In genomic region chr14:22871962-22872832, GRCh38 we compare ENCODE assay signal across 1 cellular context.
TF ChIP-seq lines count a peak whose summit lies in the region.

No MANE protein-coding gene starts in this region.

TF ChIP-seq in K562, 482 proteins besides CTCF, POLR2A, EP300 and RAD21 (continued from another document and continues in another):
- TF ChIP-seq USF2 (CRISPR knock-in tag; IDR thresholded peaks at IDR 0.05) (no peak), ZC3H4 (CRISPR knock-in tag; IDR thresholded peaks at IDR 0.05; ENCODE audit: borderline replicate concordance) (no peak), ZNF699 (CRISPR knock-in tag; IDR thresholded peaks at IDR 0.05; ENCODE audit: insufficient replicate concordance) (no peak), ZZZ3 (IDR thresholded peaks at IDR 0.05) (no peak), PYGO2 (tag; IDR thresholded peaks at IDR 0.05) (no peak), CC2D1A (IDR thresholded peaks at IDR 0.05) (0 out of 2 replicates have a peak, but pooled peaks have one; percentile 19), RNF219 (CRISPR knock-in tag; IDR thresholded peaks at IDR 0.05) (no peak), ID3 (CRISPR knock-in tag; IDR thresholded peaks at IDR 0.05) (no peak), ID3 (tag; IDR thresholded peaks at IDR 0.05) (no peak; the same call in 1 of the 2 replicates), ZFP1 (CRISPR knock-in tag; IDR thresholded peaks at IDR 0.05) (no peak), GTF2E2 (tag; IDR thresholded peaks at IDR 0.05) (no peak), USF1 (CRISPR knock-in tag; IDR thresholded peaks at IDR 0.05) (no peak), HNRNPK (IDR thresholded peaks at IDR 0.05; ENCODE audit: low read depth, low read length, poor library complexity, severe bottlenecking) (no peak), MIER1 (IDR thresholded peaks at IDR 0.05; ENCODE audit: low read depth) (no peak), SUPT5H (IDR thresholded peaks at IDR 0.05) (peak; percentile 2), ZNF57 (CRISPR knock-in tag; IDR thresholded peaks at IDR 0.05) (no peak), ZMIZ1 (IDR thresholded peaks at IDR 0.05; ENCODE audit: low read depth in 2 of 2, low read length in 2 of 2) (no peak), ELK3 (CRISPR knock-in tag; IDR thresholded peaks at IDR 0.05) (no peak), KAT2B (IDR thresholded peaks at IDR 0.05; ENCODE audit: low read depth, low read length) (no peak), NFYB (IDR thresholded peaks at IDR 0.05; ENCODE audit: extremely low read depth, insufficient read length) (no peak), SPI1 (IDR thresholded peaks at IDR 0.05; ENCODE audit: borderline replicate concordance, low read depth, low read length) (peak; percentile 43; the same call in 1 of the 2 replicates), FOXP1 (CRISPR knock-in tag; IDR thresholded peaks at IDR 0.05) (no peak), ZNF146 (CRISPR knock-in tag; IDR thresholded peaks at IDR 0.05; ENCODE audit: unreplicated experiment) (no peak), ZNF134 (CRISPR knock-in tag; conservative IDR thresholded peaks at IDR 0.05) (0 out of 2 replicates have a peak, but pooled peaks have one; percentile 25), CBFA2T3 (IDR thresholded peaks at IDR 0.05) (no peak), TRIM24 (IDR thresholded peaks at IDR 0.05) (peak in 1 of 2 experiments; percentile 8; a peak in 1 of 4 replicates), TFAM (CRISPR knock-in tag; conservative IDR thresholded peaks at IDR 0.05) (no peak), ZNF347 (CRISPR knock-in tag; IDR thresholded peaks at IDR 0.05; ENCODE audit: low read depth) (no peak), ZNF311 (CRISPR knock-in tag; IDR thresholded peaks at IDR 0.05) (no peak), AFF1 (IDR thresholded peaks at IDR 0.05; ENCODE audit: low read depth in 1 of 2, partially characterized antibody in 2 of 2) (no peak), OTX1 (CRISPR knock-in tag; IDR thresholded peaks at IDR 0.05) (0 out of 2 replicates have a peak, but pooled peaks have one; percentile 7), RBM34 (IDR thresholded peaks at IDR 0.05; ENCODE audit: borderline replicate concordance, insufficient read depth, low read length) (no peak), NFATC3 (IDR thresholded peaks at IDR 0.05) (no peak), RNF2 (IDR thresholded peaks at IDR 0.05) (no peak), PATZ1 (CRISPR knock-in tag; IDR thresholded peaks at IDR 0.05; ENCODE audit: borderline replicate concordance) (no peak)
- TF ChIP-seq, protein P1, sequence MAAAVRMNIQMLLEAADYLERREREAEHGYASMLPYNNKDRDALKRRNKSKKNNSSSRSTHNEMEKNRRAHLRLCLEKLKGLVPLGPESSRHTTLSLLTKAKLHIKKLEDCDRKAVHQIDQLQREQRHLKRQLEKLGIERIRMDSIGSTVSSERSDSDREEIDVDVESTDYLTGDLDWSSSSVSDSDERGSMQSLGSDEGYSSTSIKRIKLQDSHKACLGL (CRISPR knock-in tag; IDR thresholded peaks at IDR 0.05; ENCODE audit: borderline replicate concordance, poor library complexity, severe bottlenecking), result no peak
- TF ChIP-seq, protein P2, sequence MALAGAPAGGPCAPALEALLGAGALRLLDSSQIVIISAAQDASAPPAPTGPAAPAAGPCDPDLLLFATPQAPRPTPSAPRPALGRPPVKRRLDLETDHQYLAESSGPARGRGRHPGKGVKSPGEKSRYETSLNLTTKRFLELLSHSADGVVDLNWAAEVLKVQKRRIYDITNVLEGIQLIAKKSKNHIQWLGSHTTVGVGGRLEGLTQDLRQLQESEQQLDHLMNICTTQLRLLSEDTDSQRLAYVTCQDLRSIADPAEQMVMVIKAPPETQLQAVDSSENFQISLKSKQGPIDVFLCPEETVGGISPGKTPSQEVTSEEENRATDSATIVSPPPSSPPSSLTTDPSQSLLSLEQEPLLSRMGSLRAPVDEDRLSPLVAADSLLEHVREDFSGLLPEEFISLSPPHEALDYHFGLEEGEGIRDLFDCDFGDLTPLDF (CRISPR knock-in tag; IDR thresholded peaks at IDR 0.05), result no peak
- TF ChIP-seq, protein P3, sequence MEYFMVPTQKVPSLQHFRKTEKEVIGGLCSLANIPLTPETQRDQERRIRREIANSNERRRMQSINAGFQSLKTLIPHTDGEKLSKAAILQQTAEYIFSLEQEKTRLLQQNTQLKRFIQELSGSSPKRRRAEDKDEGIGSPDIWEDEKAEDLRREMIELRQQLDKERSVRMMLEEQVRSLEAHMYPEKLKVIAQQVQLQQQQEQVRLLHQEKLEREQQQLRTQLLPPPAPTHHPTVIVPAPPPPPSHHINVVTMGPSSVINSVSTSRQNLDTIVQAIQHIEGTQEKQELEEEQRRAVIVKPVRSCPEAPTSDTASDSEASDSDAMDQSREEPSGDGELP (CRISPR knock-in tag; IDR thresholded peaks at IDR 0.05; ENCODE audit: borderline replicate concordance), result peak; percentile 58; the same call in 1 of the 2 replicates
- TF ChIP-seq, protein P4, sequence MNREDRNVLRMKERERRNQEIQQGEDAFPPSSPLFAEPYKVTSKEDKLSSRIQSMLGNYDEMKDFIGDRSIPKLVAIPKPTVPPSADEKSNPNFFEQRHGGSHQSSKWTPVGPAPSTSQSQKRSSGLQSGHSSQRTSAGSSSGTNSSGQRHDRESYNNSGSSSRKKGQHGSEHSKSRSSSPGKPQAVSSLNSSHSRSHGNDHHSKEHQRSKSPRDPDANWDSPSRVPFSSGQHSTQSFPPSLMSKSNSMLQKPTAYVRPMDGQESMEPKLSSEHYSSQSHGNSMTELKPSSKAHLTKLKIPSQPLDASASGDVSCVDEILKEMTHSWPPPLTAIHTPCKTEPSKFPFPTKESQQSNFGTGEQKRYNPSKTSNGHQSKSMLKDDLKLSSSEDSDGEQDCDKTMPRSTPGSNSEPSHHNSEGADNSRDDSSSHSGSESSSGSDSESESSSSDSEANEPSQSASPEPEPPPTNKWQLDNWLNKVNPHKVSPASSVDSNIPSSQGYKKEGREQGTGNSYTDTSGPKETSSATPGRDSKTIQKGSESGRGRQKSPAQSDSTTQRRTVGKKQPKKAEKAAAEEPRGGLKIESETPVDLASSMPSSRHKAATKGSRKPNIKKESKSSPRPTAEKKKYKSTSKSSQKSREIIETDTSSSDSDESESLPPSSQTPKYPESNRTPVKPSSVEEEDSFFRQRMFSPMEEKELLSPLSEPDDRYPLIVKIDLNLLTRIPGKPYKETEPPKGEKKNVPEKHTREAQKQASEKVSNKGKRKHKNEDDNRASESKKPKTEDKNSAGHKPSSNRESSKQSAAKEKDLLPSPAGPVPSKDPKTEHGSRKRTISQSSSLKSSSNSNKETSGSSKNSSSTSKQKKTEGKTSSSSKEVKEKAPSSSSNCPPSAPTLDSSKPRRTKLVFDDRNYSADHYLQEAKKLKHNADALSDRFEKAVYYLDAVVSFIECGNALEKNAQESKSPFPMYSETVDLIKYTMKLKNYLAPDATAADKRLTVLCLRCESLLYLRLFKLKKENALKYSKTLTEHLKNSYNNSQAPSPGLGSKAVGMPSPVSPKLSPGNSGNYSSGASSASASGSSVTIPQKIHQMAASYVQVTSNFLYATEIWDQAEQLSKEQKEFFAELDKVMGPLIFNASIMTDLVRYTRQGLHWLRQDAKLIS (CRISPR knock-in tag; IDR thresholded peaks at IDR 0.05), result no peak
